In genomic region chr2:111566068-111566467, GRCh38 we compare ENCODE assay signal across 8 cellular contexts.
DNase-seq lines count a peak whose midpoint lies in the region; ATAC-seq, FAIRE-seq and TF ChIP-seq lines count a peak whose summit lies in the region.
"Not testable (repeated sequence)": the region's sequence is repeated elsewhere in the genome, so short reads cannot be mapped to it uniquely, and the experiment has no call there.

No MANE protein-coding gene starts in this region.

- H3K9me3 ChIP-seq in astrocyte (ENCODE audit: insufficient read depth, low read depth, low read length); heart left ventricle; sigmoid colon; uterus: not testable (repeated sequence)

- not testable (repeated sequence) for H3K4me1 ChIP-seq in astrocyte (ENCODE audit: insufficient read depth, low read length); heart left ventricle; sigmoid colon; uterus

- not testable (repeated sequence) for H3K9ac ChIP-seq in astrocyte (ENCODE audit: low read length)

- not testable (repeated sequence) for H3K4me3 Mint-ChIP-seq in astrocyte (ENCODE audit: unreplicated experiment)

- not testable (repeated sequence) for FAIRE-seq in astrocyte (lab: Jason Lieb, UNC)

- not testable (repeated sequence) for TF ChIP-seq CTCF in astrocyte (IDR thresholded peaks at IDR 0.05; ENCODE audit: insufficient read depth, low read depth, low read length); heart left ventricle (IDR thresholded peaks at IDR 0.05); sigmoid colon (IDR thresholded peaks at IDR 0.05); uterus (IDR thresholded peaks at IDR 0.05)

- not testable (repeated sequence) for H4K20me1 ChIP-seq in astrocyte (ENCODE audit: insufficient read depth, low read length)

- not testable (repeated sequence) for H3K36me3 Mint-ChIP-seq in astrocyte (ENCODE audit: low read depth, unreplicated experiment)

- H3K4me3 ChIP-seq in astrocyte (ENCODE audit: insufficient read depth, low read depth, low read length); heart left ventricle; sigmoid colon; uterus: not testable (repeated sequence)

- not testable (repeated sequence) for H2AFZ ChIP-seq in astrocyte (ENCODE audit: low read depth, low read length)

- peak; percentile 68 for ATAC-seq in esophagus mucosa
- ATAC-seq in heart left ventricle, result peak; percentile 66 to 95 (median 91)
- peak; percentile 82 for ATAC-seq in left lobe of liver

- peak; percentile 10 for DNase-seq in G401 (ENCODE audit: low spot score)
- peak; percentile 17 for DNase-seq in astrocyte (ENCODE audit: low read depth)
- peak; percentile 41 to 69 (median 59) for DNase-seq in heart left ventricle
- peak; percentile 66 for DNase-seq in left lobe of liver (ENCODE audit: low spot score)
- DNase-seq in nucleus accumbens (lab: John Stamatoyannopoulos, UW), result peak in 35 of 56 donors; percentile 1 to 72 (median 15)
- DNase-seq in sigmoid colon, result peak; percentile 72
- DNase-seq in uterus, result peak; percentile 27 to 45

- not testable (repeated sequence) for H3K4me1 Mint-ChIP-seq in astrocyte (ENCODE audit: low read depth, unreplicated experiment)

- TF ChIP-seq POLR2A in heart left ventricle (IDR thresholded peaks at IDR 0.05); sigmoid colon (IDR thresholded peaks at IDR 0.05); uterus (IDR thresholded peaks at IDR 0.05): not testable (repeated sequence)

- 31 to 41% (median 32%) methylated on average over 7 to 8 of the region's 8 CpGs for WGBS in heart left ventricle, 4 donors
- WGBS in sigmoid colon, 2 donors, result 72 to 75% methylated on average over 8 of the region's 8 CpGs

- H3K4me2 ChIP-seq in astrocyte (ENCODE audit: low read length), result not testable (repeated sequence)

- H3K27me3 Mint-ChIP-seq in astrocyte (ENCODE audit: low read depth, unreplicated experiment), result not testable (repeated sequence)

- in situ Hi-C loops in G401 (cut with HindIII; ENCODE audit: low sequenced_read_pairs), result not testable (repeated sequence)

- H3K36me3 ChIP-seq in astrocyte (ENCODE audit: insufficient read depth, low read length); heart left ventricle; sigmoid colon; uterus: not testable (repeated sequence)

- not testable (repeated sequence) for H3K27ac ChIP-seq in astrocyte (ENCODE audit: low read depth, low read length); heart left ventricle; sigmoid colon; uterus

- H3K79me2 ChIP-seq in astrocyte (ENCODE audit: insufficient read depth, low read length), result not testable (repeated sequence)

- intact Hi-C loops in heart left ventricle (cut with DNase I); sigmoid colon (cut with DNase I); uterus (cut with DNase I; ENCODE audit: low total_unique reads): not testable (repeated sequence)

- not testable (repeated sequence) for H3K9me3 Mint-ChIP-seq in astrocyte (ENCODE audit: unreplicated experiment)

- TF ChIP-seq EP300 in sigmoid colon (IDR thresholded peaks at IDR 0.05), result not testable (repeated sequence)

- not testable (repeated sequence) for H3K27me3 ChIP-seq in astrocyte (ENCODE audit: insufficient read depth, low read length); heart left ventricle; sigmoid colon; uterus

- H3K27ac Mint-ChIP-seq in astrocyte (ENCODE audit: unreplicated experiment), result not testable (repeated sequence)

Comparison
In these comparisons a context has a peak if more than half of its experiments do, and no peak if none do; other contexts are left out.
1. DNase-seq: peak in every context shown above with its lines; median percentile 72 in sigmoid colon; 66 in left lobe of liver; 59 in heart left ventricle; 36 in uterus; 17 in astrocyte; 15 in nucleus accumbens; 10 in G401.